Comparison of ENCODE assay signal across 22 cellular contexts in the genomic region with DNA sequence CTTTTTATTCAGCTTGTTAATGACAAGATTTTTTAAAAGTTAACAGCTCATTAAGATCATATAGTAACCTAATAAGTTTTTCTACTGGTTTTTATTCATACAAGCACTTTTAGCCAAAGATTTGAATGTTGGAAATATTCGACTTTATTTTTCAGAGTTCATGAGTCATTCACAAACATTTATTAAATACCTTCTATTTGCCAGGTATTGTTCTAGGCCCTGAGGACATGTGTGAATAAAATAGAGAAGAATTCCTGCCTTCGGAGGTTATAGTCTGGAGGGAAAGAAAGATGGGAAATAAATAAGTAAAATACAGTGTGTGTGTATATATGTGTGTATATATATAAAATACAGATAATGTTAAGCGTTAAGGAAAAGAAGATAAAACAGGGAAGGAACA.
"Had no signal": no experiment of that assay in that cellular context is flagged by ENCODE, and none has a peak within 500 bp of the region (broad histone marks: within the 10 kb centered on the region; RNA-seq: fewer than 3 reads in every experiment).

No MANE protein-coding gene starts in this region.

- H3K27me3 ChIP-seq: adrenal gland, ascending aorta, brain microvascular endothelial cell, vagina had no signal

- H3K4me3 ChIP-seq: adrenal gland, ascending aorta, coronary artery, lower lobe of right lung, vagina had no signal

- H3K9me3 ChIP-seq: adrenal gland, ascending aorta, lower lobe of right lung, vagina had no signal

- ATAC-seq: activated T-helper 17 cell treated with anti-CD3 and anti-CD28 coated beads, Interleukin-2, amount 50 U/mL, for 72 hours; left lobe of liver; lower lobe of right lung; naive thymus-derived CD4-positive, alpha-beta T cell; stimulated activated naive B cell treated with anti-CD40 and anti-IgM and Interleukin-4, amounts not matched to agents 10 μg/mL and 1 μg/mL and 100 μg/mL, for 72 hours had no signal

- H3K4me1 ChIP-seq: ascending aorta, lower lobe of right lung, vagina had no signal

- DNase-seq: activated CD4-positive, alpha-beta T cell treated with anti-CD3 and anti-CD28 coated beads for 1 hour; activated CD8-positive, alpha-beta memory T cell treated with anti-CD3 and anti-CD28 coated beads for 24 hours; activated CD8-positive, alpha-beta memory T cell treated with anti-CD3 and anti-CD28 coated beads, Interleukin-2, amount 50 U/mL, for 4 hours; activated naive CD4-positive, alpha-beta T cell; activated T-cell treated with anti-CD3 and anti-CD28 coated beads, Interleukin-2, amount 50 U/mL, for 24 hours; adrenal gland; brain microvascular endothelial cell; endodermal cell; foreskin fibroblast; kidney; lower lobe of right lung; naive thymus-derived CD4-positive, alpha-beta T cell; stimulated activated CD4-positive, alpha-beta T cell treated with anti-CD3 and anti-CD28 coated beads, Interleukin-2, amount 100 ng/mL, for 48 hours; stimulated activated CD8-positive, alpha-beta memory T cell treated with anti-CD3 and anti-CD28 coated beads, Interleukin-4, amount 100 ng/mL, for 48 hours; stimulated activated naive B cell treated with anti-CD40 and anti-IgM and Interleukin-4, amounts not matched to agents 10 μg/mL and 1 μg/mL and 100 μg/mL, for 72 hours had no signal

- H3K27ac ChIP-seq: adrenal gland, ascending aorta, brain microvascular endothelial cell, coronary artery, epithelial cell of prostate, lower lobe of right lung, vagina, VCaP had no signal
